ENCODE assay signal across 8 cellular contexts in genomic region chr20:50771418-50772080, GRCh38. TPM values are rescaled to one million over a fixed set of nuclear protein-coding genes. Genes with fewer than 3 reads are reported as not detected.
DNase-seq lines count a peak whose midpoint lies in the region; FAIRE-seq and TF ChIP-seq lines count a peak whose summit lies in the region.
"Not testable (repeated sequence)": the region's sequence is repeated elsewhere in the genome, so short reads cannot be mapped to it uniquely, and the experiment has no call there.

No MANE protein-coding gene starts in this region.

- TF ChIP-seq POLR2A in H54 (IDR thresholded peaks at IDR 0.05; ENCODE audit: low read depth, low read length); testis (IDR thresholded peaks at IDR 0.05): not testable (repeated sequence)

- in situ Hi-C loops in Caki2 (cut with HindIII; ENCODE audit: low pct_unique_long_range_greater_than_20kb, low sequenced_read_pairs): not testable (repeated sequence)

- not testable (repeated sequence) for H3K27me3 Mint-ChIP-seq in mesothelial cell of epicardium (ENCODE audit: low read depth)

- DNase-seq in Caki2 (ENCODE audit: low read depth) (peak; percentile 83), MG63 (peak; percentile 88), SJSA1 (ENCODE audit: low read depth in 1 of 2, low spot score in 2 of 2) (peak; percentile 67 to 82), colonic mucosa (peak; percentile 15), glomerular visceral epithelial cell (ENCODE audit: extremely low spot score) (peak; percentile 67), testis (peak; percentile 8)
- DNase-seq in H54 (ENCODE audit: insufficient read length, low spot score); mesothelial cell of epicardium (ENCODE audit: low spot score in 2 of 2, unreplicated experiment in 2 of 2): not testable (repeated sequence)

- H3K9me3 Mint-ChIP-seq in mesothelial cell of epicardium: not testable (repeated sequence)

- H3K36me3 ChIP-seq in MG63; SJSA1; colonic mucosa; testis (ENCODE audit: low read depth, missing control alignments): not testable (repeated sequence)

- intact Hi-C loops in colonic mucosa (cut with DNase I); testis (cut with DNase I; ENCODE audit: low total_unique reads): not testable (repeated sequence)

- peak; percentile 96 for FAIRE-seq in H54 (lab: Jason Lieb, UNC)

- not testable (repeated sequence) for H3K4me3 ChIP-seq in MG63, SJSA1, colonic mucosa, testis

- H3K4me1 ChIP-seq in SJSA1 (replicated peaks); colonic mucosa; testis: not testable (repeated sequence)

- not testable (repeated sequence) for H3K4me3 Mint-ChIP-seq in mesothelial cell of epicardium

- 0 out of 2 replicates have a peak overlapping the region, but pooled peaks have one; percentile 22 for H3K27ac ChIP-seq in SJSA1
- not testable (repeated sequence) for H3K27ac ChIP-seq in colonic mucosa, testis

- H3K4me1 Mint-ChIP-seq in mesothelial cell of epicardium: peaks cover 20% of the 10 kb centered on the region

- H3K27me3 ChIP-seq in MG63; SJSA1 (replicated peaks); colonic mucosa; testis: not testable (repeated sequence)

- not testable (repeated sequence) for TF ChIP-seq CTCF in colonic mucosa (IDR thresholded peaks at IDR 0.05); mesothelial cell of epicardium (IDR thresholded peaks at IDR 0.05; ENCODE audit: unreplicated experiment); testis (IDR thresholded peaks at IDR 0.05)

- WGBS in testis, 2 donors: 84 to 86% methylated on average over 4 to 5 of the region's 8 CpGs

- not testable (repeated sequence) for H3K9ac ChIP-seq in colonic mucosa (ENCODE audit: low read depth in 2 of 2, low read length in 2 of 2)

- not testable (repeated sequence) for H3K9me3 ChIP-seq in MG63; SJSA1 (replicated peaks); colonic mucosa; testis

- not testable (repeated sequence) for H3K36me3 Mint-ChIP-seq in mesothelial cell of epicardium

- H3K27ac Mint-ChIP-seq in mesothelial cell of epicardium: peak overlapping the region; percentile 25

RNA-seq across cellular contexts. Expression of gene BCAS4, which starts 23.3 kb away (rescaled TPM):
- 84.7 and 97.7 TPM in 2 replicates for total RNA-seq in Caki2 (2014; rRNA removed; shearing (Covaris generic); ENCODE audit: low replicate concordance)
- 13.1 and 23.4 TPM in 2 replicates for total RNA-seq in MG63 (2014; rRNA removed; shearing (Covaris generic); ENCODE audit: low replicate concordance)
- 4.6 and 17.9 TPM in 2 replicates for total RNA-seq in SJSA1 (2014; rRNA removed; shearing (Covaris generic))
- total RNA-seq in colonic mucosa: 1 to 10 TPM; 1.1 to 2.7 TPM
- total RNA-seq in mesothelial cell of epicardium: 12.9 to 15.9 TPM (median 15.2 TPM) in 3 replicates
- total RNA-seq in testis: 10 to 100 TPM in 1 of 2 donors, 1 to 10 TPM in 1; 7.6 to 10.8 TPM
- 5.8 TPM for polyA plus RNA-seq in testis (ENCODE audit: insufficient read depth, low read depth, low replicate concordance)

RNA-seq across cellular contexts. Expression of gene PARD6B, which starts 40.2 kb away (rescaled TPM):
- total RNA-seq in Caki2 (2014; rRNA removed; shearing (Covaris generic); ENCODE audit: low replicate concordance): 58.6 and 82.5 TPM in 2 replicates
- total RNA-seq in MG63 (2014; rRNA removed; shearing (Covaris generic); ENCODE audit: low replicate concordance): 2.0 and 2.4 TPM in 2 replicates
- total RNA-seq in SJSA1 (2014; rRNA removed; shearing (Covaris generic)): 1.8 and 2.8 TPM in 2 replicates
- total RNA-seq in colonic mucosa (10 to 100 TPM; 16.6 to 35.6 TPM), mesothelial cell of epicardium (52.2 to 59.5 TPM (median 53.0 TPM) in 3 replicates), testis (10 to 100 TPM; 15.4 to 17.0 TPM)
- 3.8 TPM for polyA plus RNA-seq in testis (ENCODE audit: insufficient read depth, low read depth, low replicate concordance)
